Comparison of ENCODE assay signal across 1 cellular context in the genomic region with DNA sequence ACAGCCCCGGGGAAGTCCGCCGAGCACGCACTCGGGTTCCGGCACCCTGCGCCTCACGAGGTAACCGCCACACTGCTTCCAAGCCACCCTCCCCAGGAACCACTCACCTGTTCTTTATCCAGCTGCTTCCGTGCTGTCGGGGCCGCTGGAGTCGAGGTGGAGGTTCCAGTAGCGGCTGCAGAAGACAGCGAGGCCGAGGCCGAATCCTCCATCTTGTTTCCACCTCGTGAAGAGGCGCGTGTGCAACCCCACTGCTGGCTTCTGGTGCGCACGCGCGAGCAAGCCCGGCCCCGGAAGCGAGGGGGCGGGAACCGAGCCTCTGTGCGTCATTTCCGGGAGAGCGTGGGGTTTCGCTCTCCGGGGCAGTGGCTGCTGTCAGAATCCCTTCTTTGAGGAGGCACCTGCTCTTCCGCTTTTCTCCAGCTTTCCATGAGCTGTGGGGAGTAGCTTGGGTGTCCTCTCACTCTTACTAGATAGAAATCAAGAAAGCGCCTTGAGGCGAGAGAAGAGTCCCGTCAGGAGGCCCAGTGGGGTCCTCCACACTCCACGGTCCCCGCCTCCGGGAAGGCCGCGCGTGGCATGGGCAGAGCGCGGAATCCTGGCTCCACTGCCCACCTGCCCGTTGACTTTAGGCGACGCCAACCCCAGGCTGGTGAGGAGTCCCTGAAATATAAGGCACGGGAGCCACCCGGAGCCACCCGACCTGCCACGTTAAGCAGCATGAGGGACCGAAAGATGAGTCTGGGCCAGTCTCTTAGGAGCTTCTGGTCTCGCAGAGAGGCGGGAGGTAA.
TF ChIP-seq lines count a peak whose summit lies in the region.

A gene (minus strand): TSS at position 242 of the 791 bp plus-strand sequence. CDS start 30 bp downstream, at position 212.

TF ChIP-seq in SK-N-SH treated with all-trans-retinoic acid at 6 μM for 48 hours, 23 proteins besides CTCF, POLR2A, EP300 and RAD21 (continued from another document):
- TF ChIP-seq TCF4 (CRISPR knock-in tag; IDR thresholded peaks at IDR 0.05; ENCODE audit: borderline replicate concordance) (no peak), OSR1 (CRISPR knock-in tag; IDR thresholded peaks at IDR 0.05) (no peak)
